In the genomic region with DNA sequence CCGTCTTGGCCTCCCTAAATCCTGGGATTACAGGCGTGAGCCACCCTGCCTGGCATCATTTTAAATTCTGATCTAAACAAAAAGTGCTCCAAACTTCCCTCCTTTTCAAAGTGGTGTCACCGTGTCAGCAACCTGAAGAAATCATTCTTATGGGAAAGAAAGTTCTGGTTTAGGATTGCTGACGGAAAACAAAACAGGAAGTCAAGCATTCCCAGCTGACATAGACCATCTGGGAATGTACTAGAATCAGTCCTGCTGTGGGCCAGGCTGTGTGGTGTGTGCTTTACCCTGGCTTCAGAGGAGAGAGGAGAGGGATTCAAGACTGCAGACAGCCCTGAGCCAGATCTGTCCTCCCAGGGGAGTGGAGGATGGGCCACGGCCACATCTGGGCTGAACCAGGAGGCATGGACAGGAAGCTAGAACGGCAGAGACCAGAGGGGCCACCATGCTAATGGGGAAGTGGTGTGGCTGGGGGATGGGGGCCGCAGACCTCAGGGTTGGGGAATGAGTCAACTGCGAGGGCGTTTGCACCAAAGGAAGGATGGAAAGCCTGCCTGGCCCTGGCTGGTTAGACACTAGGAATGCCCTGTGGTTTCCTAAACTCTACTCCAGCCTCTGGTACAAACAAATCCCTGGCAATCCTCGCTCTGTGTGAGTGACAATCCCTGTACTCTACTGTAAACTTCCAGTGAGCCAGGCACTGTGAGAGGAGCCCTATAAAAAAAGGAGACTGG, we compare ENCODE assay signal across 1 cellular context.
TF ChIP-seq lines count a peak whose summit lies in the region.

No MANE protein-coding gene starts in this region.

TF ChIP-seq in GM12878, 131 proteins besides CTCF, POLR2A, EP300 and RAD21 (continued from another document and continues in another):
- TF ChIP-seq, protein P1, sequence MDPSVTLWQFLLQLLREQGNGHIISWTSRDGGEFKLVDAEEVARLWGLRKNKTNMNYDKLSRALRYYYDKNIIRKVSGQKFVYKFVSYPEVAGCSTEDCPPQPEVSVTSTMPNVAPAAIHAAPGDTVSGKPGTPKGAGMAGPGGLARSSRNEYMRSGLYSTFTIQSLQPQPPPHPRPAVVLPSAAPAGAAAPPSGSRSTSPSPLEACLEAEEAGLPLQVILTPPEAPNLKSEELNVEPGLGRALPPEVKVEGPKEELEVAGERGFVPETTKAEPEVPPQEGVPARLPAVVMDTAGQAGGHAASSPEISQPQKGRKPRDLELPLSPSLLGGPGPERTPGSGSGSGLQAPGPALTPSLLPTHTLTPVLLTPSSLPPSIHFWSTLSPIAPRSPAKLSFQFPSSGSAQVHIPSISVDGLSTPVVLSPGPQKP (IDR thresholded peaks at IDR 0.05; ENCODE audit: low read depth, low read length) = no peak; the same call in 1 of the 2 replicates
- TF ChIP-seq SUZ12 (IDR thresholded peaks at IDR 0.05; ENCODE audit: unreplicated experiment) (no peak), NR2F1 (conservative IDR thresholded peaks at IDR 0.05) (peak; percentile 93), SRF (IDR thresholded peaks at IDR 0.05; ENCODE audit: low read depth in 2 of 2, low read length in 2 of 2) (peak in 1 of 2 experiments; percentile 84; a peak in 2 of 4 replicates), DPF2 (IDR thresholded peaks at IDR 0.05) (peak; percentile 100), KLF5 (IDR thresholded peaks at IDR 0.05; ENCODE audit: partially characterized antibody) (peak; percentile 61), IRF4 (IDR thresholded peaks at IDR 0.05; ENCODE audit: low read depth, low read length) (peak; percentile 100), LARP7 (IDR thresholded peaks at IDR 0.05) (peak; percentile 83), GATAD2B (conservative IDR thresholded peaks at IDR 0.05; ENCODE audit: low read depth) (peak; percentile 99), CBFB (IDR thresholded peaks at IDR 0.05; ENCODE audit: low read depth) (peak; percentile 100), BCL11A (IDR thresholded peaks at IDR 0.05; ENCODE audit: low read depth, low read length) (peak; percentile 100), JUNB (IDR thresholded peaks at IDR 0.05) (peak; percentile 96), IKZF2 (IDR thresholded peaks at IDR 0.05) (peak; percentile 100), BHLHE40 (IDR thresholded peaks at IDR 0.05; ENCODE audit: borderline replicate concordance in 1 of 2, low read depth in 2 of 2, low read length in 1 of 2) (peak; percentile 81 to 89), CREM (IDR thresholded peaks at IDR 0.05; ENCODE audit: low read depth) (peak; percentile 97), HCFC1 (IDR thresholded peaks at IDR 0.05; ENCODE audit: low read length) (peak; percentile 43), BMI1 (IDR thresholded peaks at IDR 0.05; ENCODE audit: borderline replicate concordance) (peak; percentile 84), NBN (IDR thresholded peaks at IDR 0.05) (peak; percentile 98), SMAD5 (IDR thresholded peaks at IDR 0.05; ENCODE audit: low read depth) (peak; percentile 68; the same call in 1 of the 2 replicates), RUNX3 (IDR thresholded peaks at IDR 0.05; ENCODE audit: low read length) (peak; percentile 99), MEF2A (IDR thresholded peaks at IDR 0.05; ENCODE audit: insufficient read depth, low read depth, low read length) (peak; percentile 94), ETV6 (conservative IDR thresholded peaks at IDR 0.05 in 1 of 2, IDR thresholded peaks at IDR 0.05 in 1 of 2; ENCODE audit: borderline replicate concordance in 1 of 2, low read depth in 1 of 2) (peak in 1 of 2 experiments; percentile 99; a peak in 2 of 4 replicates), ASH2L (IDR thresholded peaks at IDR 0.05; ENCODE audit: borderline replicate concordance, low read depth) (0 out of 2 replicates have a peak, but pooled peaks have one; percentile 36), PAX5 (IDR thresholded peaks at IDR 0.05; ENCODE audit: borderline replicate concordance, low read depth, low read length) (peak; percentile 100), ZBED1 (IDR thresholded peaks at IDR 0.05; ENCODE audit: borderline replicate concordance) (peak; percentile 98), PML (IDR thresholded peaks at IDR 0.05; ENCODE audit: low read length) (peak; percentile 94), RCOR1 (conservative IDR thresholded peaks at IDR 0.05; ENCODE audit: low read depth, low read length) (0 out of 2 replicates have a peak, but pooled peaks have one; percentile 73), MTA2 (IDR thresholded peaks at IDR 0.05; ENCODE audit: low read depth) (peak; percentile 96)
- TF ChIP-seq, protein P2, sequence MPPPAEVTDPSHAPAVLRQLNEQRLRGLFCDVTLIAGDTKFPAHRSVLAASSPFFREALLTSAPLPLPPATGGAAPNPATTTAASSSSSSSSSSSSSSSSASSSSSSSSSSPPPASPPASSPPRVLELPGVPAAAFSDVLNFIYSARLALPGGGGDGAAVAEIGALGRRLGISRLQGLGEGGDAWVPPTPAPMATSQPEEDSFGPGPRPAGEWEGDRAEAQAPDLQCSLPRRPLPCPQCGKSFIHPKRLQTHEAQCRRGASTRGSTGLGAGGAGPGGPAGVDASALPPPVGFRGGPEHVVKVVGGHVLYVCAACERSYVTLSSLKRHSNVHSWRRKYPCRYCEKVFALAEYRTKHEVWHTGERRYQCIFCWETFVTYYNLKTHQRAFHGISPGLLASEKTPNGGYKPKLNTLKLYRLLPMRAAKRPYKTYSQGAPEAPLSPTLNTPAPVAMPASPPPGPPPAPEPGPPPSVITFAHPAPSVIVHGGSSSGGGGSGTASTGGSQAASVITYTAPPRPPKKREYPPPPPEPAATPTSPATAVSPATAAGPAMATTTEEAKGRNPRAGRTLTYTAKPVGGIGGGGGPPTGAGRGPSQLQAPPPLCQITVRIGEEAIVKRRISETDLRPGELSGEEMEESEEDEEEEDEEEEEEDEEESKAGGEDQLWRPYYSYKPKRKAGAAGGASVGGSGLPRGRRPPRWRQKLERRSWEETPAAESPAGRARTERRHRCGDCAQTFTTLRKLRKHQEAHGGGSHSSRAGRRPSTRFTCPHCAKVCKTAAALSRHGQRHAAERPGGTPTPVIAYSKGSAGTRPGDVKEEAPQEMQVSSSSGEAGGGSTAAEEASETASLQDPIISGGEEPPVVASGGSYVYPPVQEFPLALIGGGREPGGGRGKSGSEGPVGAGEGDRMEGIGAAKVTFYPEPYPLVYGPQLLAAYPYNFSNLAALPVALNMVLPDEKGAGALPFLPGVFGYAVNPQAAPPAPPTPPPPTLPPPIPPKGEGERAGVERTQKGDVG (CRISPR knock-in tag; IDR thresholded peaks at IDR 0.05) = no peak
- TF ChIP-seq, protein P3, sequence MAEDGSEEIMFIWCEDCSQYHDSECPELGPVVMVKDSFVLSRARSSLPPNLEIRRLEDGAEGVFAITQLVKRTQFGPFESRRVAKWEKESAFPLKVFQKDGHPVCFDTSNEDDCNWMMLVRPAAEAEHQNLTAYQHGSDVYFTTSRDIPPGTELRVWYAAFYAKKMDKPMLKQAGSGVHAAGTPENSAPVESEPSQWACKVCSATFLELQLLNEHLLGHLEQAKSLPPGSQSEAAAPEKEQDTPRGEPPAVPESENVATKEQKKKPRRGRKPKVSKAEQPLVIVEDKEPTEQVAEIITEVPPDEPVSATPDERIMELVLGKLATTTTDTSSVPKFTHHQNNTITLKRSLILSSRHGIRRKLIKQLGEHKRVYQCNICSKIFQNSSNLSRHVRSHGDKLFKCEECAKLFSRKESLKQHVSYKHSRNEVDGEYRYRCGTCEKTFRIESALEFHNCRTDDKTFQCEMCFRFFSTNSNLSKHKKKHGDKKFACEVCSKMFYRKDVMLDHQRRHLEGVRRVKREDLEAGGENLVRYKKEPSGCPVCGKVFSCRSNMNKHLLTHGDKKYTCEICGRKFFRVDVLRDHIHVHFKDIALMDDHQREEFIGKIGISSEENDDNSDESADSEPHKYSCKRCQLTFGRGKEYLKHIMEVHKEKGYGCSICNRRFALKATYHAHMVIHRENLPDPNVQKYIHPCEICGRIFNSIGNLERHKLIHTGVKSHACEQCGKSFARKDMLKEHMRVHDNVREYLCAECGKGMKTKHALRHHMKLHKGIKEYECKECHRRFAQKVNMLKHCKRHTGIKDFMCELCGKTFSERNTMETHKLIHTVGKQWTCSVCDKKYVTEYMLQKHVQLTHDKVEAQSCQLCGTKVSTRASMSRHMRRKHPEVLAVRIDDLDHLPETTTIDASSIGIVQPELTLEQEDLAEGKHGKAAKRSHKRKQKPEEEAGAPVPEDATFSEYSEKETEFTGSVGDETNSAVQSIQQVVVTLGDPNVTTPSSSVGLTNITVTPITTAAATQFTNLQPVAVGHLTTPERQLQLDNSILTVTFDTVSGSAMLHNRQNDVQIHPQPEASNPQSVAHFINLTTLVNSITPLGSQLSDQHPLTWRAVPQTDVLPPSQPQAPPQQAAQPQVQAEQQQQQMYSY (CRISPR knock-in tag; IDR thresholded peaks at IDR 0.05) = no peak
- TF ChIP-seq, protein P4, sequence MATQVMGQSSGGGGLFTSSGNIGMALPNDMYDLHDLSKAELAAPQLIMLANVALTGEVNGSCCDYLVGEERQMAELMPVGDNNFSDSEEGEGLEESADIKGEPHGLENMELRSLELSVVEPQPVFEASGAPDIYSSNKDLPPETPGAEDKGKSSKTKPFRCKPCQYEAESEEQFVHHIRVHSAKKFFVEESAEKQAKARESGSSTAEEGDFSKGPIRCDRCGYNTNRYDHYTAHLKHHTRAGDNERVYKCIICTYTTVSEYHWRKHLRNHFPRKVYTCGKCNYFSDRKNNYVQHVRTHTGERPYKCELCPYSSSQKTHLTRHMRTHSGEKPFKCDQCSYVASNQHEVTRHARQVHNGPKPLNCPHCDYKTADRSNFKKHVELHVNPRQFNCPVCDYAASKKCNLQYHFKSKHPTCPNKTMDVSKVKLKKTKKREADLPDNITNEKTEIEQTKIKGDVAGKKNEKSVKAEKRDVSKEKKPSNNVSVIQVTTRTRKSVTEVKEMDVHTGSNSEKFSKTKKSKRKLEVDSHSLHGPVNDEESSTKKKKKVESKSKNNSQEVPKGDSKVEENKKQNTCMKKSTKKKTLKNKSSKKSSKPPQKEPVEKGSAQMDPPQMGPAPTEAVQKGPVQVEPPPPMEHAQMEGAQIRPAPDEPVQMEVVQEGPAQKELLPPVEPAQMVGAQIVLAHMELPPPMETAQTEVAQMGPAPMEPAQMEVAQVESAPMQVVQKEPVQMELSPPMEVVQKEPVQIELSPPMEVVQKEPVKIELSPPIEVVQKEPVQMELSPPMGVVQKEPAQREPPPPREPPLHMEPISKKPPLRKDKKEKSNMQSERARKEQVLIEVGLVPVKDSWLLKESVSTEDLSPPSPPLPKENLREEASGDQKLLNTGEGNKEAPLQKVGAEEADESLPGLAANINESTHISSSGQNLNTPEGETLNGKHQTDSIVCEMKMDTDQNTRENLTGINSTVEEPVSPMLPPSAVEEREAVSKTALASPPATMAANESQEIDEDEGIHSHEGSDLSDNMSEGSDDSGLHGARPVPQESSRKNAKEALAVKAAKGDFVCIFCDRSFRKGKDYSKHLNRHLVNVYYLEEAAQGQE (IDR thresholded peaks at IDR 0.05; ENCODE audit: low read depth, low read length) = peak; percentile 52; the same call in 1 of the 2 replicates
- TF ChIP-seq, protein P5, sequence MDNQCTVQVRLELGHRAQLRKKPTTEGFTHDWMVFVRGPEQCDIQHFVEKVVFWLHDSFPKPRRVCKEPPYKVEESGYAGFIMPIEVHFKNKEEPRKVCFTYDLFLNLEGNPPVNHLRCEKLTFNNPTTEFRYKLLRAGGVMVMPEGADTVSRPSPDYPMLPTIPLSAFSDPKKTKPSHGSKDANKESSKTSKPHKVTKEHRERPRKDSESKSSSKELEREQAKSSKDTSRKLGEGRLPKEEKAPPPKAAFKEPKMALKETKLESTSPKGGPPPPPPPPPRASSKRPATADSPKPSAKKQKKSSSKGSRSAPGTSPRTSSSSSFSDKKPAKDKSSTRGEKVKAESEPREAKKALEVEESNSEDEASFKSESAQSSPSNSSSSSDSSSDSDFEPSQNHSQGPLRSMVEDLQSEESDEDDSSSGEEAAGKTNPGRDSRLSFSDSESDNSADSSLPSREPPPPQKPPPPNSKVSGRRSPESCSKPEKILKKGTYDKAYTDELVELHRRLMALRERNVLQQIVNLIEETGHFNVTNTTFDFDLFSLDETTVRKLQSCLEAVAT (IDR thresholded peaks at IDR 0.05) = peak; percentile 92
- TF ChIP-seq, protein P6, sequence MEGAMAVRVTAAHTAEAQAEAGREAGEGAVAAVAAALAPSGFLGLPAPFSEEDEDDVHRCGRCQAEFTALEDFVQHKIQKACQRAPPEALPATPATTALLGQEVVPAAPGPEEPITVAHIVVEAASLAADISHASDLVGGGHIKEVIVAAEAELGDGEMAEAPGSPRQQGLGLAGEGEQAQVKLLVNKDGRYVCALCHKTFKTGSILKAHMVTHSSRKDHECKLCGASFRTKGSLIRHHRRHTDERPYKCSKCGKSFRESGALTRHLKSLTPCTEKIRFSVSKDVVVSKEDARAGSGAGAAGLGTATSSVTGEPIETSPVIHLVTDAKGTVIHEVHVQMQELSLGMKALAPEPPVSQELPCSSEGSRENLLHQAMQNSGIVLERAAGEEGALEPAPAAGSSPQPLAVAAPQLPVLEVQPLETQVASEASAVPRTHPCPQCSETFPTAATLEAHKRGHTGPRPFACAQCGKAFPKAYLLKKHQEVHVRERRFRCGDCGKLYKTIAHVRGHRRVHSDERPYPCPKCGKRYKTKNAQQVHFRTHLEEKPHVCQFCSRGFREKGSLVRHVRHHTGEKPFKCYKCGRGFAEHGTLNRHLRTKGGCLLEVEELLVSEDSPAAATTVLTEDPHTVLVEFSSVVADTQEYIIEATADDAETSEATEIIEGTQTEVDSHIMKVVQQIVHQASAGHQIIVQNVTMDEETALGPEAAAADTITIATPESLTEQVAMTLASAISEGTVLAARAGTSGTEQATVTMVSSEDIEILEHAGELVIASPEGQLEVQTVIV (IDR thresholded peaks at IDR 0.05; ENCODE audit: borderline replicate concordance, partially characterized antibody) = peak; percentile 50
- TF ChIP-seq, protein P7, sequence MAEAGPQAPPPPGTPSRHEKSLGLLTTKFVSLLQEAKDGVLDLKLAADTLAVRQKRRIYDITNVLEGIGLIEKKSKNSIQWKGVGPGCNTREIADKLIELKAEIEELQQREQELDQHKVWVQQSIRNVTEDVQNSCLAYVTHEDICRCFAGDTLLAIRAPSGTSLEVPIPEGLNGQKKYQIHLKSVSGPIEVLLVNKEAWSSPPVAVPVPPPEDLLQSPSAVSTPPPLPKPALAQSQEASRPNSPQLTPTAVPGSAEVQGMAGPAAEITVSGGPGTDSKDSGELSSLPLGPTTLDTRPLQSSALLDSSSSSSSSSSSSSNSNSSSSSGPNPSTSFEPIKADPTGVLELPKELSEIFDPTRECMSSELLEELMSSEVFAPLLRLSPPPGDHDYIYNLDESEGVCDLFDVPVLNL (IDR thresholded peaks at IDR 0.05; ENCODE audit: low read depth, low read length) = no peak
- TF ChIP-seq, protein P8, sequence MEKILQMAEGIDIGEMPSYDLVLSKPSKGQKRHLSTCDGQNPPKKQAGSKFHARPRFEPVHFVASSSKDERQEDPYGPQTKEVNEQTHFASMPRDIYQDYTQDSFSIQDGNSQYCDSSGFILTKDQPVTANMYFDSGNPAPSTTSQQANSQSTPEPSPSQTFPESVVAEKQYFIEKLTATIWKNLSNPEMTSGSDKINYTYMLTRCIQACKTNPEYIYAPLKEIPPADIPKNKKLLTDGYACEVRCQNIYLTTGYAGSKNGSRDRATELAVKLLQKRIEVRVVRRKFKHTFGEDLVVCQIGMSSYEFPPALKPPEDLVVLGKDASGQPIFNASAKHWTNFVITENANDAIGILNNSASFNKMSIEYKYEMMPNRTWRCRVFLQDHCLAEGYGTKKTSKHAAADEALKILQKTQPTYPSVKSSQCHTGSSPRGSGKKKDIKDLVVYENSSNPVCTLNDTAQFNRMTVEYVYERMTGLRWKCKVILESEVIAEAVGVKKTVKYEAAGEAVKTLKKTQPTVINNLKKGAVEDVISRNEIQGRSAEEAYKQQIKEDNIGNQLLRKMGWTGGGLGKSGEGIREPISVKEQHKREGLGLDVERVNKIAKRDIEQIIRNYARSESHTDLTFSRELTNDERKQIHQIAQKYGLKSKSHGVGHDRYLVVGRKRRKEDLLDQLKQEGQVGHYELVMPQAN (conservative IDR thresholded peaks at IDR 0.05) = 0 out of 2 replicates have a peak, but pooled peaks have one; percentile 22
